16 cellular contexts compared by ENCODE assay signal in the genomic region with DNA sequence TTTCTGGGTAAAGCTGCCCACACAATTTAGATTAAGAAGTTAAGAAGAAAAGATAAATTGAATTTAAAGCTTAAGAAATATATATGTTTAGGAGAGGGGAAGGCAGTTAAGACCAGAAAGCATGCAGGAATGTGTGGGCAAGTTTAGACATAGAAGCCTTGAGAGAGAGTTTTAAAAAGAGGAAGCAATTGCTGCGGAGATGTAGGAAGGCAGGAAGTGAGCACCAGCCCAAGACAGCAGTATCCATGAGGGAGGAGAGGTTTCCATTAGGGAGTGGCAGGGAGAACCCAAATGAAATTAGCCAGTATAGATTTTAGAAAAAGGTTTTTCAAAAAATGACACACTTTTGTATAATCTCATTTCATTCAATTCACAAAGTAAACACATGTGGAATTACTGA. TPM values are rescaled to one million over a fixed set of nuclear protein-coding genes. Genes with fewer than 3 reads are reported as not detected.
"Had no signal": no experiment of that assay in that cellular context is flagged by ENCODE, and none has a peak within 500 bp of the region (broad histone marks: within the 10 kb centered on the region; RNA-seq: fewer than 3 reads in every experiment).

No MANE protein-coding gene starts in this region.

- H3K27me3 ChIP-seq: right lobe of liver, suprapubic skin had no signal

- H3K4me3 ChIP-seq: lower lobe of right lung, prostate gland, right lobe of liver, suprapubic skin had no signal

- DNase-seq: activated B cell treated with CpG ODN at 0.5 μM for 24 hours; activated CD4-positive, alpha-beta T cell treated with anti-CD3 and anti-CD28 coated beads, Interleukin-2, amount 10 ng/mL, durations not matched to agents 7 days and 5 days; activated CD8-positive, alpha-beta memory T cell treated with anti-CD3 and anti-CD28 coated beads for 24 hours; activated naive CD4-positive, alpha-beta T cell treated with Interleukin-2 at 50 U/mL for 16 hours; activated naive CD8-positive, alpha-beta T cell treated with anti-CD3 and anti-CD28 coated beads, Interleukin-2, amount 50 U/mL, for 24 hours; central memory CD4-positive, alpha-beta T cell; cortex of kidney; effector memory CD8-positive, alpha-beta T cell; erythroblast; hypothalamus; lower lobe of right lung; naive B cell; right lobe of liver; stimulated activated naive CD4-positive, alpha-beta T cell treated with Interleukin-2 at 50 U/mL for 16 hours had no signal

- ATAC-seq: activated naive CD8-positive, alpha-beta T cell treated with anti-CD3 and anti-CD28 coated beads, Interleukin-2, amount 50 U/mL, for 24 hours; effector memory CD8-positive, alpha-beta T cell; lower lobe of right lung; right lobe of liver had no signal

- H3K9me3 ChIP-seq: lower lobe of right lung, prostate gland, right lobe of liver, suprapubic skin had no signal

- H3K27ac ChIP-seq: lower lobe of right lung, prostate gland, right lobe of liver, suprapubic skin had no signal

- H3K36me3 ChIP-seq: prostate gland had no signal

- H3K4me1 ChIP-seq: lower lobe of right lung, prostate gland, right lobe of liver, suprapubic skin had no signal

RNA-seq across cellular contexts. Expression of a gene that starts 24.3 kb away (rescaled TPM):
- total RNA-seq: activated B cell treated with CpG ODN at 0.5 μM for 24 hours; activated CD4-positive, alpha-beta T cell treated with anti-CD3 and anti-CD28 coated beads, Interleukin-2, amount 10 ng/mL, durations not matched to agents 7 days and 5 days had no signal

RNA-seq across cellular contexts. Expression of a gene that starts 35.3 kb away (rescaled TPM):
- total RNA-seq: activated B cell treated with CpG ODN at 0.5 μM for 24 hours; activated CD4-positive, alpha-beta T cell treated with anti-CD3 and anti-CD28 coated beads, Interleukin-2, amount 10 ng/mL, durations not matched to agents 7 days and 5 days had no signal
